Comparison of ENCODE assay signal across 1 cellular context in genomic region chr3:78096488-78097255, GRCh38.
A peak's percentile ranks its signal among the peaks of the same experiment; 100 is the strongest.
TF ChIP-seq lines count a peak whose summit lies in the region.

No MANE protein-coding gene starts in this region.

TF ChIP-seq in HEK293, 187 proteins besides CTCF, POLR2A, EP300 and RAD21 (continued from another document and continues in another):
- no peak for TF ChIP-seq ZSCAN5A (tag by site-specific recombination; IDR thresholded peaks at IDR 0.05)
- TF ChIP-seq ZNF701 (tag by site-specific recombination; IDR thresholded peaks at IDR 0.05): no peak
- TF ChIP-seq SCRT2 (tag by site-specific recombination; IDR thresholded peaks at IDR 0.05): no peak
- no peak for TF ChIP-seq SETDB1 (IDR thresholded peaks at IDR 0.05; ENCODE audit: insufficient read length, low read length)
- TF ChIP-seq ZNF350 (tag by site-specific recombination; IDR thresholded peaks at IDR 0.05): no peak
- no peak for TF ChIP-seq GLI4 (tag by site-specific recombination; IDR thresholded peaks at IDR 0.05)
- TF ChIP-seq ZNF221 (tag by site-specific recombination; IDR thresholded peaks at IDR 0.05; ENCODE audit: borderline replicate concordance): no peak
- no peak for TF ChIP-seq ZNF48 (tag by site-specific recombination; IDR thresholded peaks at IDR 0.05)
- no peak for TF ChIP-seq ZNF777 (tag by site-specific recombination; IDR thresholded peaks at IDR 0.05; ENCODE audit: borderline replicate concordance)
- TF ChIP-seq KLF16 (tag by site-specific recombination; IDR thresholded peaks at IDR 0.05): no peak
- no peak for TF ChIP-seq ZNF24 (tag by site-specific recombination; IDR thresholded peaks at IDR 0.05)
- TF ChIP-seq ZNF660 (tag by site-specific recombination; IDR thresholded peaks at IDR 0.05): no peak
- TF ChIP-seq ZNF510 (tag by site-specific recombination; IDR thresholded peaks at IDR 0.05; ENCODE audit: insufficient replicate concordance): peak; percentile 26
- peak; percentile 67; the same call in 1 of the 2 replicates for TF ChIP-seq ZNF266 (tag by site-specific recombination; IDR thresholded peaks at IDR 0.05; ENCODE audit: low read depth)
- peak; percentile 70 for TF ChIP-seq ZBTB11 (tag by site-specific recombination; conservative IDR thresholded peaks at IDR 0.05; ENCODE audit: low read depth)
- no peak for TF ChIP-seq ZNF18 (tag by site-specific recombination; IDR thresholded peaks at IDR 0.05)
- TF ChIP-seq ZNF155 (tag by site-specific recombination; IDR thresholded peaks at IDR 0.05): no peak
- TF ChIP-seq ZNF202 (tag by site-specific recombination; IDR thresholded peaks at IDR 0.05; ENCODE audit: borderline replicate concordance): peak; percentile 46; the same call in 1 of the 2 replicates
- no peak for TF ChIP-seq HOXA7 (CRISPR knock-in tag; IDR thresholded peaks at IDR 0.05; ENCODE audit: borderline replicate concordance)
- no peak for TF ChIP-seq ATF2 (tag by site-specific recombination; IDR thresholded peaks at IDR 0.05; ENCODE audit: low read depth)
- TF ChIP-seq ZFP3 (tag by site-specific recombination; IDR thresholded peaks at IDR 0.05; ENCODE audit: low read depth): no peak
- TF ChIP-seq ZNF530 (tag by site-specific recombination; IDR thresholded peaks at IDR 0.05; ENCODE audit: low read depth): no peak
- no peak for TF ChIP-seq ZFHX2 (tag by site-specific recombination; conservative IDR thresholded peaks at IDR 0.05)
- TF ChIP-seq ZNF837 (tag by site-specific recombination; IDR thresholded peaks at IDR 0.05): no peak
- no peak for TF ChIP-seq ZNF513 (tag by site-specific recombination; IDR thresholded peaks at IDR 0.05)
- no peak for TF ChIP-seq ZNF830 (tag by site-specific recombination; IDR thresholded peaks at IDR 0.05; ENCODE audit: low read depth)
- TF ChIP-seq ZNF341 (tag by site-specific recombination; IDR thresholded peaks at IDR 0.05; ENCODE audit: low read depth): no peak
- TF ChIP-seq PRDM10 (tag by site-specific recombination; IDR thresholded peaks at IDR 0.05): no peak
- no peak for TF ChIP-seq ZNF354C (tag by site-specific recombination; IDR thresholded peaks at IDR 0.05; ENCODE audit: borderline replicate concordance, low read depth)
- TF ChIP-seq KLF1 (tag by site-specific recombination; IDR thresholded peaks at IDR 0.05): no peak
- no peak for TF ChIP-seq ZNF610 (tag by site-specific recombination; IDR thresholded peaks at IDR 0.05; ENCODE audit: borderline replicate concordance)
- TF ChIP-seq ZNF518A (tag by site-specific recombination; conservative IDR thresholded peaks at IDR 0.05; ENCODE audit: low read depth): peak; percentile 80
- peak; percentile 48; the same call in 1 of the 2 replicates for TF ChIP-seq REST (tag by site-specific recombination; IDR thresholded peaks at IDR 0.05)
